21 cellular contexts compared by ENCODE assay signal in genomic region chr22:41436322-41437113, GRCh38. TPM values are rescaled to one million over a fixed set of nuclear protein-coding genes. Genes with fewer than 3 reads are reported as not detected.
DNase-seq lines count a peak whose midpoint lies in the region; ATAC-seq and TF ChIP-seq lines count a peak whose summit lies in the region.
"Had no signal": no experiment of that assay in that cellular context is flagged by ENCODE, and none has a peak within 500 bp of the region (broad histone marks: within the 10 kb centered on the region; RNA-seq: fewer than 3 reads in every experiment).

No MANE protein-coding gene starts in this region.

- CTCF ChIA-PET in MCF 10A (lab: Yijun Ruan, JAX): interaction anchor here (0.6 to 1.1 kb wide), 2 partner anchors 33 to 160 kb away, joined by 3 read pairs; no protein-coding TSS in a partner anchor
- CTCF ChIA-PET in SK-N-SH (lab: Yijun Ruan, JAX): interaction anchor here (1.2 kb wide), 1 partner anchor 81 kb away, joined by 4 read pairs; no protein-coding TSS in a partner anchor

- H4K20me1 ChIP-seq in SK-N-SH (ENCODE audit: insufficient read depth): peaks cover 49% of the 10 kb centered on the region

- peaks cover 62% of the 10 kb centered on the region for H3K79me2 ChIP-seq in SK-N-SH (ENCODE audit: insufficient read depth)

- BruUV-seq in MCF 10A (replicated peaks; lab: Mats Ljungman, UMichigan): no TSS peak

- H3K4me1 Mint-ChIP-seq in MCF 10A (ENCODE audit: insufficient read depth, unreplicated experiment): no peaks in the 10 kb centered on the region

- 96% methylated on average over 13 of the region's 23 CpGs for WGBS in SK-N-SH (ENCODE audit: low lambda C conversion rate)

- POLR2A ChIA-PET in MCF 10A (lab: Yijun Ruan, JAX) (interaction anchor here (0.6 to 1.4 kb wide), 5 partner anchors 9 to 196 kb away, joined by 3 to 5 read pairs (median 3); no protein-coding TSS in a partner anchor), SK-N-SH (lab: Yijun Ruan, JAX) (interaction anchor here (0.8 kb wide), 1 partner anchor 19 kb away, joined by 3 read pairs; no protein-coding TSS in a partner anchor)

- no peak for TF ChIP-seq POLR2A in breast epithelium (IDR thresholded peaks at IDR 0.05)

- H3K4me2 ChIP-seq in SK-N-SH: no peak overlapping the region

- DNase-seq in MCF 10A (ENCODE audit: unreplicated experiment) (no peak), breast epithelium (ENCODE audit: low spot score in 2 of 2) (no peak), superior temporal gyrus (ENCODE audit: extremely low spot score) (peak; percentile 9), NCI-H446 treated with DMSO at 0.1 percent for 48 hours (lab: John Stamatoyannopoulos, UW) (no peak), SK-N-SH (no peak)
- DNase-seq: ACHN; activated CD4-positive, alpha-beta T cell treated with anti-CD3 and anti-CD28 coated beads for 36 hours; activated naive CD4-positive, alpha-beta T cell treated with Interleukin-2 at 50 U/mL for 16 hours; kidney glomerular epithelial cell; NCI-H187; NCI-H226; stimulated activated CD8-positive, alpha-beta memory T cell treated with anti-CD3 and anti-CD28 coated beads, Interleukin-4, amount 100 ng/mL, for 48 hours; T1000 had no signal

- H3F3A ChIP-seq in SK-N-SH (replicated peaks; ENCODE audit: insufficient read depth): no peaks in the 10 kb centered on the region

- TF ChIP-seq RAD21 in SK-N-SH (IDR thresholded peaks at IDR 0.05; ENCODE audit: low read length): no peak

- H3K9ac ChIP-seq in SK-N-SH: no peak overlapping the region

- H3K27me3 ChIP-seq in breast epithelium: no peaks in the 10 kb centered on the region
- H3K27me3 ChIP-seq in layer of hippocampus (ENCODE audit: control insufficient read depth, insufficient read depth, low read length): no peaks in the 10 kb centered on the region
- H3K27me3 ChIP-seq in SK-N-SH (ENCODE audit: insufficient read depth): no peaks in the 10 kb centered on the region
- H3K27me3 ChIP-seq: neutrophil, SJSA1 had no signal

- TF ChIP-seq CTCF in MCF 10A (IDR thresholded peaks at IDR 0.05; ENCODE audit: unreplicated experiment): no peak
- TF ChIP-seq CTCF in breast epithelium (IDR thresholded peaks at IDR 0.05): no peak
- TF ChIP-seq CTCF in SK-N-SH (IDR thresholded peaks at IDR 0.05): no peak

- no peak overlapping the region for H3K27ac ChIP-seq in breast epithelium
- H3K27ac ChIP-seq in angular gyrus (ENCODE audit: low read depth, low read length): peak overlapping the region; percentile 47
- peak overlapping the region; percentile 35 for H3K27ac ChIP-seq in layer of hippocampus (ENCODE audit: low read depth, low read length)
- no peak overlapping the region for H3K27ac ChIP-seq in SK-N-SH (ENCODE audit: low read depth in 2 of 2, low read length in 1 of 2)
- H3K27ac ChIP-seq: C4-2B, neutrophil, SJSA1, thoracic aorta had no signal

- TF ChIP-seq EP300 in SK-N-SH (IDR thresholded peaks at IDR 0.05; ENCODE audit: borderline replicate concordance in 1 of 2, low read depth in 1 of 2, low read length in 1 of 2): no peak

- no peak for ATAC-seq in GM18868 (IDR thresholded peaks at IDR 0.05; ENCODE audit: unreplicated experiment)
- ATAC-seq: activated CD4-positive, alpha-beta T cell treated with anti-CD3 and anti-CD28 coated beads for 36 hours had no signal

- H3K27me3 Mint-ChIP-seq in MCF 10A (ENCODE audit: insufficient read depth, unreplicated experiment): no peaks in the 10 kb centered on the region
- H3K27me3 Mint-ChIP-seq: activated CD4-positive, alpha-beta T cell treated with anti-CD3 and anti-CD28 coated beads for 36 hours had no signal

- peak overlapping the region; percentile 23 for H3K27ac Mint-ChIP-seq in MCF 10A (ENCODE audit: low read depth, unreplicated experiment)
- H3K27ac Mint-ChIP-seq: activated CD4-positive, alpha-beta T cell treated with anti-CD3 and anti-CD28 coated beads for 36 hours had no signal

- no peaks in the 10 kb centered on the region for H3K9me2 ChIP-seq in SK-N-SH

- H3K36me3 Mint-ChIP-seq in MCF 10A (ENCODE audit: insufficient read depth, unreplicated experiment): peaks cover 86% of the 10 kb centered on the region

- H3K4me3 Mint-ChIP-seq in MCF 10A (ENCODE audit: unreplicated experiment): no peak overlapping the region
- H3K4me3 Mint-ChIP-seq: activated CD4-positive, alpha-beta T cell treated with anti-CD3 and anti-CD28 coated beads for 36 hours had no signal

- H3K4me3 ChIP-seq in breast epithelium: no peak overlapping the region
- H3K4me3 ChIP-seq in SK-N-SH (ENCODE audit: low read depth in 2 of 2, low read length in 1 of 2): no peak overlapping the region
- H3K4me3 ChIP-seq: coronary artery, SJSA1, thoracic aorta had no signal

- no peaks in the 10 kb centered on the region for H3K9me3 Mint-ChIP-seq in MCF 10A (ENCODE audit: unreplicated experiment)

- H3K9me3 ChIP-seq in breast epithelium (no peaks in the 10 kb centered on the region), SK-N-SH (no peaks in the 10 kb centered on the region)
- H3K9me3 ChIP-seq: neutrophil, SJSA1, thoracic aorta had no signal

- intact Hi-C loops in MCF 10A (cut with micrococcal nuclease): no loop called here
- intact Hi-C loops in breast epithelium (cut with DNase I; ENCODE audit: low total_unique reads): no loop called here

- H3K4me1 ChIP-seq in breast epithelium: peaks cover 0 to 19% of the 10 kb centered on the region in 2 donors
- no peaks in the 10 kb centered on the region for H3K4me1 ChIP-seq in SK-N-SH (ENCODE audit: control insufficient read depth in 1 of 2, insufficient read depth in 2 of 2, low read depth in 1 of 2, low read length in 1 of 2)
- H3K4me1 ChIP-seq: SJSA1 had no signal

- H3K36me3 ChIP-seq in breast epithelium (peaks cover 6% of the 10 kb centered on the region), SK-N-SH (replicated peaks in 1 of 2; ENCODE audit: control insufficient read depth in 1 of 2, insufficient read depth in 2 of 2, low read length in 1 of 2) (peaks cover 0 to 23% of the 10 kb centered on the region in 2 experiments)

- no peak overlapping the region for H2AFZ ChIP-seq in SK-N-SH (ENCODE audit: low read depth)

TF ChIP-seq in SK-N-SH, 30 proteins besides CTCF, POLR2A, EP300 and RAD21:
- TF ChIP-seq EZH2phosphoT487 (IDR thresholded peaks at IDR 0.05; ENCODE audit: borderline replicate concordance, low read depth): no peak
- TF ChIP-seq RCOR1 (IDR thresholded peaks at IDR 0.05; ENCODE audit: low read length): no peak
- no peak for TF ChIP-seq RXRA (IDR thresholded peaks at IDR 0.05; ENCODE audit: borderline replicate concordance, low read depth)
- no peak for TF ChIP-seq MXI1 (IDR thresholded peaks at IDR 0.05; ENCODE audit: low read depth, low read length)
- TF ChIP-seq FOSL2 (IDR thresholded peaks at IDR 0.05; ENCODE audit: borderline replicate concordance, low read depth): no peak
- no peak for TF ChIP-seq FOXJ3 (CRISPR knock-in tag; IDR thresholded peaks at IDR 0.05)
- TF ChIP-seq JUND (IDR thresholded peaks at IDR 0.05): no peak
- TF ChIP-seq TEAD4 (IDR thresholded peaks at IDR 0.05; ENCODE audit: borderline replicate concordance, insufficient read depth): no peak
- TF ChIP-seq NFIC (IDR thresholded peaks at IDR 0.05; ENCODE audit: borderline replicate concordance): no peak
- no peak for TF ChIP-seq ELF1 (IDR thresholded peaks at IDR 0.05)
- no peak for TF ChIP-seq SIN3A (IDR thresholded peaks at IDR 0.05; ENCODE audit: borderline replicate concordance, low read depth, low read length)

RNA-seq across cellular contexts. Expression of gene TOB2, which starts 10.1 kb away (rescaled TPM):
- total RNA-seq in MCF 10A (2022) (25.4 and 26.9 TPM in 2 replicates), breast epithelium (10 to 100 TPM; 28.8 to 61.9 (median 45.8) TPM)
- 6.2 and 8.3 TPM in 2 replicates for polyA plus RNA-seq in SK-N-SH (2012; rRNA removed)
- polyA plus RNA-seq in SK-N-SH (2012; cell fraction: cytosol; rRNA removed): 5.0 and 7.3 TPM in 2 replicates
- 7.2 and 8.6 TPM in 2 replicates for polyA plus RNA-seq in SK-N-SH (2012; cell fraction: nucleus; rRNA removed)

RNA-seq across cellular contexts. Expression of gene PHF5A, which starts 32.0 kb away (rescaled TPM):
- total RNA-seq in MCF 10A (2022) (62.3 and 68.8 TPM in 2 replicates), breast epithelium (10 to 100 TPM; 42.0 to 46.0 (median 43.8) TPM)
- polyA plus RNA-seq in SK-N-SH (2012; rRNA removed): 39.6 and 47.5 TPM in 2 replicates
- polyA plus RNA-seq in SK-N-SH (2012; cell fraction: cytosol; rRNA removed): 47.1 and 51.5 TPM in 2 replicates
- polyA plus RNA-seq in SK-N-SH (2012; cell fraction: nucleus; rRNA removed): 7.8 and 15.5 TPM in 2 replicates

RNA-seq across cellular contexts. Expression of gene ACO2, which starts 32.4 kb away (rescaled TPM):
- total RNA-seq in MCF 10A (2022): 105 and 109 TPM in 2 replicates
- 10 to 100 TPM; 58.1 to 92.2 (median 65.2) TPM for total RNA-seq in breast epithelium
- polyA plus RNA-seq in SK-N-SH (2012; rRNA removed): 21.1 and 47.0 TPM in 2 replicates
- polyA plus RNA-seq in SK-N-SH (2012; cell fraction: cytosol; rRNA removed): 22.5 and 35.2 TPM in 2 replicates
- polyA plus RNA-seq in SK-N-SH (2012; cell fraction: nucleus; rRNA removed): 35.9 and 40.9 TPM in 2 replicates

RNA-seq across cellular contexts. Expression of gene TEF, which starts 54.8 kb away (rescaled TPM):
- total RNA-seq in MCF 10A (2022): 2.2 and 4.2 TPM in 2 replicates
- 10 to 100 TPM in 2 of 3 donors, 1 to 10 TPM in 1; 8.8 to 26.6 (median 15.7) TPM for total RNA-seq in breast epithelium
- polyA plus RNA-seq in SK-N-SH (2012; rRNA removed): 3.6 and 5.0 TPM in 2 replicates
- 2.1 and 3.2 TPM in 2 replicates for polyA plus RNA-seq in SK-N-SH (2012; cell fraction: cytosol; rRNA removed)
- 4.8 and 5.6 TPM in 2 replicates for polyA plus RNA-seq in SK-N-SH (2012; cell fraction: nucleus; rRNA removed)

Comparison
In these comparisons a context has a peak if more than half of its experiments do, and no peak if none do; other contexts are left out.
1. H3K27ac ChIP-seq: peak in angular gyrus (single experiment) and layer of hippocampus (single experiment); none in breast epithelium (0 of 2) and SK-N-SH (0 of 2).